ENCODE assay signal across 8 cellular contexts in genomic region chr3:107740992-107741896, GRCh38.
DNase-seq lines count a peak whose midpoint lies in the region; ATAC-seq and TF ChIP-seq lines count a peak whose summit lies in the region.

No MANE protein-coding gene starts in this region.

- TF ChIP-seq EP300 in gastroesophageal sphincter (IDR thresholded peaks at IDR 0.05), result no peak

- no peak for TF ChIP-seq POLR2A in gastroesophageal sphincter (IDR thresholded peaks at IDR 0.05)

- TF ChIP-seq CTCF in heart right ventricle (IDR thresholded peaks at IDR 0.05), result peak; percentile 39 to 78 (median 62)
- TF ChIP-seq CTCF in RWPE2 (IDR thresholded peaks at IDR 0.05; ENCODE audit: poor library complexity, severe bottlenecking), result peak; percentile 85
- TF ChIP-seq CTCF in gastroesophageal sphincter (IDR thresholded peaks at IDR 0.05), result peak; percentile 37 to 65 (median 42)
- TF ChIP-seq CTCF in thoracic aorta (IDR thresholded peaks at IDR 0.05), result peak; percentile 62

- H3K4me1 ChIP-seq in heart right ventricle (peaks cover 0 to 4% (median 0%) of the 10 kb centered on the region in 9 donors), RWPE2 (ENCODE audit: insufficient read depth, poor library complexity, severe bottlenecking) (peaks cover 2% of the 10 kb centered on the region), gastroesophageal sphincter (peaks cover 0 to 8% (median 0%) of the 10 kb centered on the region in 3 donors), thoracic aorta (ENCODE audit: control insufficient read depth in 1 of 2, low read depth in 2 of 2) (no peaks in the 10 kb centered on the region)

- no peak for DNase-seq in heart right ventricle
- DNase-seq in left cardiac atrium, result no peak
- no peak for DNase-seq in RWPE2 (ENCODE audit: low spot score)
- DNase-seq in thoracic aorta (ENCODE audit: low spot score), result no peak
- DNase-seq in AG08396 (ENCODE audit: low spot score), result no peak
- DNase-seq in D341Med (ENCODE audit: low spot score), result no peak
- no peak for DNase-seq in NK-92 (lab: John Stamatoyannopoulos, UW; ENCODE audit: unreplicated experiment)

- H3K9me3 ChIP-seq in heart right ventricle (no peaks in the 10 kb centered on the region), RWPE2 (ENCODE audit: severe bottlenecking) (no peaks in the 10 kb centered on the region), gastroesophageal sphincter (no peaks in the 10 kb centered on the region), thoracic aorta (no peaks in the 10 kb centered on the region)

- intact Hi-C loops in heart right ventricle (cut with DNase I) (loop anchor here (5.0 to 10.0 kb wide), 8 partner anchors 49 to 506 kb away; no protein-coding TSS in a partner anchor), left cardiac atrium (cut with DNase I) (loop anchor here (5.0 to 10.0 kb wide), 3 partner anchors 56 to 166 kb away; no protein-coding TSS in a partner anchor)

- 44 to 49% methylated on average over 6 of the region's 6 CpGs for WGBS in heart right ventricle, 2 donors
- WGBS in gastroesophageal sphincter (ENCODE audit: low coverage in 1 of 2), 2 donors, result 39 to 49% methylated on average over 6 of the region's 6 CpGs

- H3K36me3 ChIP-seq in heart right ventricle (peaks cover 0 to 18% (median 0%) of the 10 kb centered on the region in 9 donors), RWPE2 (ENCODE audit: low read depth) (peaks cover 14% of the 10 kb centered on the region; the same call in 1 of the 2 replicates), gastroesophageal sphincter (peaks cover 0 to 8% of the 10 kb centered on the region in 2 donors), thoracic aorta (no peaks in the 10 kb centered on the region)

- H3K27ac ChIP-seq in heart right ventricle, result no peak overlapping the region
- H3K27ac ChIP-seq in RWPE2 (ENCODE audit: poor library complexity, severe bottlenecking), result no peak overlapping the region
- no peak overlapping the region for H3K27ac ChIP-seq in gastroesophageal sphincter
- no peak overlapping the region for H3K27ac ChIP-seq in thoracic aorta

- ATAC-seq in heart right ventricle, result no peak
- no peak for ATAC-seq in left cardiac atrium
- no peak; the same call in 2 of the 3 replicates for ATAC-seq in RWPE2 (ENCODE audit: low read depth)
- ATAC-seq in gastroesophageal sphincter, result no peak
- ATAC-seq in thoracic aorta (ENCODE audit: insufficient number of reproducible peaks, low FRiP score, low read depth), result no peak

- no peaks in the 10 kb centered on the region for H3K27me3 ChIP-seq in heart right ventricle
- no peaks in the 10 kb centered on the region for H3K27me3 ChIP-seq in RWPE2 (ENCODE audit: insufficient read depth, poor library complexity, severe bottlenecking)
- H3K27me3 ChIP-seq in gastroesophageal sphincter, result no peaks in the 10 kb centered on the region
- H3K27me3 ChIP-seq in thoracic aorta (replicated peaks; ENCODE audit: insufficient read depth), result no peaks in the 10 kb centered on the region

- H3K4me3 ChIP-seq in heart right ventricle (no peak overlapping the region), RWPE2 (ENCODE audit: severe bottlenecking) (no peak overlapping the region), gastroesophageal sphincter (no peak overlapping the region), thoracic aorta (no peak overlapping the region)
